In genomic region chr9:113587471-113588031, GRCh38 we compare ENCODE assay signal across 8 cellular contexts.
DNase-seq lines count a peak whose midpoint lies in the region; ATAC-seq and TF ChIP-seq lines count a peak whose summit lies in the region.

No MANE protein-coding gene starts in this region.

- H3K27ac ChIP-seq in ascending aorta: peak overlapping the region; percentile 68 to 96

- no peak overlapping the region for H3K27ac Mint-ChIP-seq in stimulated activated memory B cell treated with anti-CD40 and anti-IgM and Interleukin-4, amounts not matched to agents 10 μg/mL and 1 μg/mL and 100 μg/mL, for 72 hours

- TF ChIP-seq CTCF in ascending aorta (IDR thresholded peaks at IDR 0.05): peak; percentile 8 to 45 (median 41)

- H3K4me3 Mint-ChIP-seq in stimulated activated memory B cell treated with anti-CD40 and anti-IgM and Interleukin-4, amounts not matched to agents 10 μg/mL and 1 μg/mL and 100 μg/mL, for 72 hours: no peak overlapping the region

- H3K4me1 Mint-ChIP-seq in stimulated activated memory B cell treated with anti-CD40 and anti-IgM and Interleukin-4, amounts not matched to agents 10 μg/mL and 1 μg/mL and 100 μg/mL, for 72 hours: peaks cover 72% of the 10 kb centered on the region

- DNase-seq in HuH-7 (ENCODE audit: low spot score) (peak; percentile 68), ascending aorta (ENCODE audit: low spot score in 2 of 2) (no peak), iris pigment epithelial cell (ENCODE audit: low read depth) (peak; percentile 45), H4 (ENCODE audit: low spot score) (no peak), DMS153 (lab: John Stamatoyannopoulos, UW) (no peak)
- no peak for DNase-seq in stimulated activated CD4-positive, alpha-beta T cell treated with anti-CD3 and anti-CD28 coated beads, Interleukin-12 subunit alpha, Interleukin-12 subunit beta, amount 100 ng/mL, for 4 hours

- peaks cover 26 to 52% of the 10 kb centered on the region in 2 donors for H3K36me3 ChIP-seq in ascending aorta

- peak; percentile 37 for ATAC-seq in stimulated activated memory B cell treated with anti-CD40 and anti-IgM and Interleukin-4, amounts not matched to agents 10 μg/mL and 1 μg/mL and 100 μg/mL, for 72 hours
- ATAC-seq in GM18517 (IDR thresholded peaks at IDR 0.05; ENCODE audit: unreplicated experiment): no peak

- no peaks in the 10 kb centered on the region for H3K9me3 Mint-ChIP-seq in stimulated activated memory B cell treated with anti-CD40 and anti-IgM and Interleukin-4, amounts not matched to agents 10 μg/mL and 1 μg/mL and 100 μg/mL, for 72 hours

- H3K36me3 Mint-ChIP-seq in stimulated activated memory B cell treated with anti-CD40 and anti-IgM and Interleukin-4, amounts not matched to agents 10 μg/mL and 1 μg/mL and 100 μg/mL, for 72 hours: peaks cover 49% of the 10 kb centered on the region

- no peak overlapping the region for H3K4me3 ChIP-seq in ascending aorta

- no peaks in the 10 kb centered on the region for H3K27me3 ChIP-seq in ascending aorta

- H3K27me3 Mint-ChIP-seq in stimulated activated memory B cell treated with anti-CD40 and anti-IgM and Interleukin-4, amounts not matched to agents 10 μg/mL and 1 μg/mL and 100 μg/mL, for 72 hours: no peaks in the 10 kb centered on the region

- peaks cover 11 to 44% of the 10 kb centered on the region in 2 donors for H3K4me1 ChIP-seq in ascending aorta

- intact Hi-C loops in ascending aorta (cut with DNase I): loop anchor here (2.0 to 5.0 kb wide), 2 partner anchors 141 to 310 kb away; partner anchors contain the start of genes CDC26 and PRPF4

- H3K9me3 ChIP-seq in ascending aorta: no peaks in the 10 kb centered on the region

Comparison
In these comparisons a context has a peak if more than half of its experiments do, and no peak if none do; other contexts are left out.
1. DNase-seq: peak in HuH-7 (single experiment) and iris pigment epithelial cell (single experiment); none in ascending aorta (0 of 2), H4 (single experiment), stimulated activated CD4-positive, alpha-beta T cell treated with anti-CD3 and anti-CD28 coated beads, Interleukin-12 subunit alpha, Interleukin-12 subunit beta, amount 100 ng/mL, for 4 hours (single experiment) and DMS153 (single experiment).